Comparison of ENCODE assay signal across 37 cellular contexts in the genomic region with DNA sequence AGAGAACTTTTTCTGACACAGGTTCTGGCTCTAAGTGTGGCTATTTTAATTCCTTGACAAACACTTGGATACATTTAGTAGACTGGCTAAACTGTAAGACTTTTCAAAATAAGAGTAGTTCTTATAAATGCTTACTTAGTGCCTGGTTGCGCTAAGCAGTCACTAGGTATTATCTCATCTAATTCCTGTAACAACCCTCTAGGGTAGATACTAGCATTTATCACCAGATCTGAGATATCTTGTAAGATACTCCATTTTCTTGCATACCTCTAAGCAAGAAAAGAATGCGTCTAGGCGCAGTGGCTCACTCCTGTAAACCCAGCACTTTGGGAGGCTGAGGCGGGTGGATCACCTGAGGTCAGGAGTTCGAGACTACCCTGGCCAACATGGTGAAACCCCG.
"Had no signal": no experiment of that assay in that cellular context is flagged by ENCODE, and none has a peak within 500 bp of the region (broad histone marks: within the 10 kb centered on the region; RNA-seq: fewer than 3 reads in every experiment).

No MANE protein-coding gene starts in this region.

- H3K27ac Mint-ChIP-seq: activated naive CD4-positive, alpha-beta T cell treated with anti-CD3 and anti-CD28 coated beads for 36 hours; activated naive CD4-positive, alpha-beta T cell treated with anti-CD3 and anti-CD28 coated beads, Interleukin-2, amount 10 ng/mL, durations not matched to agents 7 days and 5 days; activated naive CD4-positive, alpha-beta T cell treated with anti-CD3 and anti-CD28 coated beads, Interleukin-2, amount 50 U/mL, for 24 hours; activated naive CD4-positive, alpha-beta T cell treated with anti-CD3 and anti-CD28 coated beads, Interleukin-2, amount 50 U/mL, for 72 hours; activated naive CD8-positive, alpha-beta T cell; activated naive CD8-positive, alpha-beta T cell treated with anti-CD3 and anti-CD28 coated beads for 36 hours; activated naive CD8-positive, alpha-beta T cell treated with anti-CD3 and anti-CD28 coated beads, Interleukin-2, amount 10 ng/mL, durations not matched to agents 7 days and 5 days; activated naive CD8-positive, alpha-beta T cell treated with anti-CD3 and anti-CD28 coated beads, Interleukin-2, amount 50 U/mL, for 24 hours; activated T-cell treated with anti-CD3 and anti-CD28 coated beads, Interleukin-2, amount 50 U/mL, for 24 hours; activated T-cell treated with anti-CD3 and anti-CD28 coated beads, Interleukin-2, amount 50 U/mL, for 72 hours; activated T-helper 1 cell treated with anti-CD3 and anti-CD28 coated beads, Interleukin-12 subunit alpha, Interleukin-12 subunit beta, Interleukin-2, Interleukin-4 antibody, amounts not matched to agents 30 ng/mL and 10 ng/mL and 1 ng/mL, durations not matched to agents 14 hours and 24 hours and 36 hours; activated T-helper 17 cell treated with anti-CD3 and anti-CD28 coated beads, Interleukin-2, amount 50 U/mL, for 72 hours; activated T-helper 2 cell treated with anti-CD3 and anti-CD28 coated beads, Interferon-gamma antibody, Interleukin-2, Interleukin-4, amounts not matched to agents 10 μg/mL and 5 μg/mL and 100 μg/mL, durations not matched to agents 14 hours and 24 hours and 36 hours had no signal

- H3K4me3 ChIP-seq: adrenal gland, ascending aorta, body of pancreas, breast epithelium, cardiac muscle cell had no signal

- ATAC-seq: activated naive CD4-positive, alpha-beta T cell treated with anti-CD3 and anti-CD28 coated beads, Interleukin-2, amount 50 U/mL, for 72 hours; activated naive CD8-positive, alpha-beta T cell treated with anti-CD3 and anti-CD28 coated beads, Interleukin-2, amount 50 U/mL, for 24 hours; activated T-cell treated with anti-CD3 and anti-CD28 coated beads, Interleukin-2, amount 50 U/mL, for 4 hours; activated T-cell treated with anti-CD3 and anti-CD28 coated beads, Interleukin-2, amount 50 U/mL, for 72 hours; activated T-helper 17 cell treated with anti-CD3 and anti-CD28 coated beads, Interleukin-2, amount 50 U/mL, for 72 hours; body of pancreas had no signal

- H3K27me3 ChIP-seq: adrenal gland, ascending aorta, body of pancreas, brain microvascular endothelial cell, breast epithelium, cardiac muscle cell had no signal

- H3K4me3 Mint-ChIP-seq: activated naive CD4-positive, alpha-beta T cell treated with anti-CD3 and anti-CD28 coated beads for 36 hours; activated naive CD4-positive, alpha-beta T cell treated with anti-CD3 and anti-CD28 coated beads, Interleukin-2, amount 10 ng/mL, durations not matched to agents 7 days and 5 days; activated naive CD4-positive, alpha-beta T cell treated with anti-CD3 and anti-CD28 coated beads, Interleukin-2, amount 50 U/mL, for 24 hours; activated naive CD8-positive, alpha-beta T cell; activated naive CD8-positive, alpha-beta T cell treated with anti-CD3 and anti-CD28 coated beads for 36 hours; activated naive CD8-positive, alpha-beta T cell treated with anti-CD3 and anti-CD28 coated beads, Interleukin-2, amount 10 ng/mL, durations not matched to agents 7 days and 5 days; activated naive CD8-positive, alpha-beta T cell treated with anti-CD3 and anti-CD28 coated beads, Interleukin-2, amount 50 U/mL, for 24 hours; activated T-cell treated with anti-CD3 and anti-CD28 coated beads, Interleukin-2, amount 50 U/mL, for 24 hours; activated T-cell treated with anti-CD3 and anti-CD28 coated beads, Interleukin-2, amount 50 U/mL, for 4 hours; activated T-cell treated with anti-CD3 and anti-CD28 coated beads, Interleukin-2, amount 50 U/mL, for 72 hours; activated T-helper 1 cell treated with anti-CD3 and anti-CD28 coated beads, Interleukin-12 subunit alpha, Interleukin-12 subunit beta, Interleukin-2, Interleukin-4 antibody, amounts not matched to agents 30 ng/mL and 10 ng/mL and 1 ng/mL, durations not matched to agents 14 hours and 24 hours and 36 hours; activated T-helper 17 cell treated with anti-CD3 and anti-CD28 coated beads, Interleukin-2, amount 50 U/mL, for 72 hours; brain had no signal

- H3K27me3 Mint-ChIP-seq: activated naive CD4-positive, alpha-beta T cell treated with anti-CD3 and anti-CD28 coated beads, Interleukin-2, amount 10 ng/mL, durations not matched to agents 7 days and 5 days; activated naive CD4-positive, alpha-beta T cell treated with anti-CD3 and anti-CD28 coated beads, Interleukin-2, amount 50 U/mL, for 24 hours; activated naive CD8-positive, alpha-beta T cell; activated naive CD8-positive, alpha-beta T cell treated with anti-CD3 and anti-CD28 coated beads for 36 hours; activated naive CD8-positive, alpha-beta T cell treated with anti-CD3 and anti-CD28 coated beads, Interleukin-2, amount 10 ng/mL, durations not matched to agents 7 days and 5 days; activated naive CD8-positive, alpha-beta T cell treated with anti-CD3 and anti-CD28 coated beads, Interleukin-2, amount 50 U/mL, for 24 hours; activated T-cell treated with anti-CD3 and anti-CD28 coated beads, Interleukin-2, amount 50 U/mL, for 24 hours; activated T-helper 17 cell treated with anti-CD3 and anti-CD28 coated beads, Interleukin-2, amount 50 U/mL, for 72 hours; brain had no signal

- H3K27ac ChIP-seq: adrenal gland, ascending aorta, body of pancreas, brain microvascular endothelial cell, breast epithelium, cardiac muscle cell had no signal

- H3K9me3 ChIP-seq: adrenal gland, ascending aorta, body of pancreas, breast epithelium had no signal

- H3K9me3 Mint-ChIP-seq: activated naive CD4-positive, alpha-beta T cell treated with anti-CD3 and anti-CD28 coated beads for 36 hours; activated naive CD4-positive, alpha-beta T cell treated with anti-CD3 and anti-CD28 coated beads, Interleukin-2, amount 10 ng/mL, durations not matched to agents 7 days and 5 days; activated naive CD4-positive, alpha-beta T cell treated with anti-CD3 and anti-CD28 coated beads, Interleukin-2, amount 50 U/mL, for 24 hours; activated naive CD4-positive, alpha-beta T cell treated with anti-CD3 and anti-CD28 coated beads, Interleukin-2, amount 50 U/mL, for 72 hours; activated naive CD8-positive, alpha-beta T cell treated with anti-CD3 and anti-CD28 coated beads for 36 hours; activated naive CD8-positive, alpha-beta T cell treated with anti-CD3 and anti-CD28 coated beads, Interleukin-2, amount 10 ng/mL, durations not matched to agents 7 days and 5 days; activated naive CD8-positive, alpha-beta T cell treated with anti-CD3 and anti-CD28 coated beads, Interleukin-2, amount 50 U/mL, for 24 hours; activated T-cell treated with anti-CD3 and anti-CD28 coated beads, Interleukin-2, amount 50 U/mL, for 24 hours; activated T-cell treated with anti-CD3 and anti-CD28 coated beads, Interleukin-2, amount 50 U/mL, for 4 hours; activated T-cell treated with anti-CD3 and anti-CD28 coated beads, Interleukin-2, amount 50 U/mL, for 72 hours; activated T-helper 1 cell treated with anti-CD3 and anti-CD28 coated beads, Interleukin-12 subunit alpha, Interleukin-12 subunit beta, Interleukin-2, Interleukin-4 antibody, amounts not matched to agents 30 ng/mL and 10 ng/mL and 1 ng/mL, durations not matched to agents 14 hours and 24 hours and 36 hours; activated T-helper 17 cell treated with anti-CD3 and anti-CD28 coated beads, Interleukin-2, amount 50 U/mL, for 72 hours; activated T-helper 2 cell treated with anti-CD3 and anti-CD28 coated beads, Interferon-gamma antibody, Interleukin-2, Interleukin-4, amounts not matched to agents 10 μg/mL and 5 μg/mL and 100 μg/mL, durations not matched to agents 14 hours and 24 hours and 36 hours had no signal

- H3K36me3 Mint-ChIP-seq: activated naive CD4-positive, alpha-beta T cell treated with anti-CD3 and anti-CD28 coated beads, Interleukin-2, amount 10 ng/mL, durations not matched to agents 7 days and 5 days; activated naive CD4-positive, alpha-beta T cell treated with anti-CD3 and anti-CD28 coated beads, Interleukin-2, amount 50 U/mL, for 72 hours; activated naive CD8-positive, alpha-beta T cell treated with anti-CD3 and anti-CD28 coated beads for 36 hours had no signal

- H3K36me3 ChIP-seq: adrenal gland, ascending aorta, brain microvascular endothelial cell, breast epithelium, cardiac muscle cell had no signal

- DNase-seq: activated effector memory CD4-positive, alpha-beta T cell treated with anti-CD3 and anti-CD28 coated beads, Interleukin-2, amount 50 U/mL, for 16 hours; activated effector memory CD4-positive, alpha-beta T cell treated with Interleukin-2 at 50 U/mL for 16 hours; activated gamma-delta T cell; activated gamma-delta T cell treated with Interleukin-2 at 50 U/mL for 16 hours; activated naive CD4-positive, alpha-beta T cell; activated naive CD4-positive, alpha-beta T cell treated with anti-CD3 and anti-CD28 coated beads for 36 hours; activated naive CD4-positive, alpha-beta T cell treated with anti-CD3 and anti-CD28 coated beads, Interleukin-2, amount 10 ng/mL, durations not matched to agents 7 days and 5 days; activated naive CD4-positive, alpha-beta T cell treated with anti-CD3 and anti-CD28 coated beads, Interleukin-2, amount 50 U/mL, for 16 hours; activated naive CD4-positive, alpha-beta T cell treated with Interleukin-2 at 50 U/mL for 16 hours; activated naive CD8-positive, alpha-beta T cell treated with anti-CD3 and anti-CD28 coated beads for 36 hours; activated naive CD8-positive, alpha-beta T cell treated with anti-CD3 and anti-CD28 coated beads, Interleukin-2, amount 10 ng/mL, durations not matched to agents 7 days and 5 days; activated naive CD8-positive, alpha-beta T cell treated with anti-CD3 and anti-CD28 coated beads, Interleukin-2, amount 50 U/mL, for 24 hours; activated T-cell treated with anti-CD3 and anti-CD28 coated beads, Interleukin-2, amount 50 U/mL, for 1 hour; activated T-cell treated with anti-CD3 and anti-CD28 coated beads, Interleukin-2, amount 50 U/mL, for 24 hours; activated T-cell treated with anti-CD3 and anti-CD28 coated beads, Interleukin-2, amount 50 U/mL, for 4 hours; activated T-cell treated with anti-CD3 and anti-CD28 coated beads, Interleukin-2, amount 50 U/mL, for 48 hours; activated T-cell treated with anti-CD3 and anti-CD28 coated beads, Interleukin-2, amount 50 U/mL, for 72 hours; adrenal gland; amniotic stem cell; amygdala; anterior cingulate cortex; aorta; body of pancreas; brain microvascular endothelial cell; caudate nucleus; central memory CD4-positive, alpha-beta T cell; cerebellar nuclear complex had no signal

- H3K4me1 Mint-ChIP-seq: activated naive CD4-positive, alpha-beta T cell treated with anti-CD3 and anti-CD28 coated beads, Interleukin-2, amount 10 ng/mL, durations not matched to agents 7 days and 5 days; activated naive CD8-positive, alpha-beta T cell treated with anti-CD3 and anti-CD28 coated beads, Interleukin-2, amount 50 U/mL, for 24 hours had no signal
